Comparison of ENCODE assay signal across 8 cellular contexts in genomic region chr19:9768175-9769112, GRCh38. TPM values are rescaled to one million over a fixed set of nuclear protein-coding genes. Genes with fewer than 3 reads are reported as not detected.
DNase-seq lines count a peak whose midpoint lies in the region; ATAC-seq lines count a peak whose summit lies in the region.

Gene ZNF846, minus strand, starts transcription at chr19:9768738. Its CDS starts 3,788 bp downstream, at chr19:9764950.

- peak within 1 kb of the TSS; percentile 77 for H3K4me3 ChIP-seq in BLaER1

- H3K27me3 ChIP-seq in BLaER1: no peaks in the 10 kb centered on the region

- H3K4me1 ChIP-seq in BLaER1: peaks cover 20% of the 10 kb centered on the region

- peak within 1 kb of the TSS; percentile 91 for H3K4me2 ChIP-seq in BLaER1

- H3K36me3 ChIP-seq in BLaER1: peaks cover 28% of the 10 kb centered on the region

- H4K20me1 ChIP-seq in BLaER1: no peaks in the 10 kb centered on the region

- ATAC-seq in HG03460 (IDR thresholded peaks at IDR 0.05; ENCODE audit: unreplicated experiment) (peak; percentile 97), left lobe of liver (peak; percentile 99)

- peak within 1 kb of the TSS; percentile 84 for H3K27ac ChIP-seq in BLaER1

- peak within 1 kb of the TSS; percentile 87 for H3K9ac ChIP-seq in BLaER1

- DNase-seq in GM19240 (ENCODE audit: insufficient read length, low spot score): peak; percentile 92
- peak; percentile 77 for DNase-seq in NCI-H526 treated with DMSO at 0.1 percent for 48 hours (lab: John Stamatoyannopoulos, UW)
- peak; percentile 86 to 92 for DNase-seq in activated CD4-positive, alpha-beta T cell treated with anti-CD3 and anti-CD28 coated beads, Interleukin-2, amount 50 U/mL, for 24 hours (ENCODE audit: low read depth in 1 of 2, low spot score in 1 of 2)
- DNase-seq in dedifferentiated amniotic fluid mesenchymal stem cell (ENCODE audit: extremely low spot score): peak; percentile 91
- peak; percentile 95 for DNase-seq in left lobe of liver (ENCODE audit: low spot score)
- peak; percentile 93 to 94 for DNase-seq in stimulated activated CD4-positive, alpha-beta T cell treated with anti-CD3 and anti-CD28 coated beads, Interleukin-2, amount 100 ng/mL, for 24 hours

- H3K9me3 ChIP-seq in BLaER1: peaks cover 27% of the 10 kb centered on the region

RNA-seq across cellular contexts. Expression of gene ZNF846, which starts in this region (rescaled TPM):
- total RNA-seq in left lobe of liver: 6.3 TPM

Comparison
In these comparisons a context has a peak if more than half of its experiments do, and no peak if none do; other contexts are left out.
1. Peak in every context shown above with its lines: DNase-seq, ATAC-seq, H3K4me3 ChIP-seq and H3K27ac ChIP-seq.